Comparison of ENCODE assay signal across 8 cellular contexts in genomic region chr18:11981633-11982366, GRCh38. TPM values are rescaled to one million over a fixed set of nuclear protein-coding genes. Genes with fewer than 3 reads are reported as not detected.
DNase-seq lines count a peak whose midpoint lies in the region; ATAC-seq and TF ChIP-seq lines count a peak whose summit lies in the region.

No MANE protein-coding gene starts in this region.

- H3K4me1 ChIP-seq in A673 (ENCODE audit: insufficient read depth, low read length, poor library complexity, severe bottlenecking) (peaks cover 11% of the 10 kb centered on the region), OCI-LY7 (ENCODE audit: insufficient read depth, low read length, poor library complexity, severe bottlenecking) (peaks cover 15% of the 10 kb centered on the region)

- POLR2A ChIA-PET in A673 (lab: Charles Lee; ENCODE audit: low non-redundant PET): no interaction called here
- POLR2A ChIA-PET in OCI-LY7 (lab: Charles Lee): interaction anchor here (0.5 to 1.9 kb wide), 10 partner anchors 11 to 336 kb away, joined by 3 to 12 read pairs (median 4); no protein-coding TSS in a partner anchor

- DNase-seq in A673 (ENCODE audit: low spot score): no peak
- peak; percentile 45 for DNase-seq in OCI-LY7 (ENCODE audit: low spot score)
- DNase-seq in astrocyte of the hippocampus (ENCODE audit: low read depth, low spot score): peak; percentile 47
- DNase-seq in immature natural killer cell: peak in 2 of 3 donors; percentile 13 to 17
- DNase-seq in stimulated activated CD4-positive, alpha-beta T cell treated with anti-CD3 and anti-CD28 coated beads, Interleukin-12 subunit alpha, Interleukin-12 subunit beta, amount 100 ng/mL, for 4 hours: peak; percentile 7
- DNase-seq in COR-L47 (lab: John Stamatoyannopoulos, UW): no peak

- H3K9me2 ChIP-seq in OCI-LY7 (ENCODE audit: insufficient read depth, low read length): no peaks in the 10 kb centered on the region

- H3K9me3 Mint-ChIP-seq in immature natural killer cell: no peaks in the 10 kb centered on the region

- CTCF ChIA-PET in A673 (lab: Charles Lee): interaction anchor here (0.6 to 2.0 kb wide), 3 partner anchors 13 to 249 kb away, joined by 3 to 12 read pairs (median 6); no protein-coding TSS in a partner anchor
- CTCF ChIA-PET in OCI-LY7 (lab: Charles Lee; ENCODE audit: unreplicated experiment): interaction anchor here (0.7 kb wide), 1 partner anchor 422 kb away, joined by 3 read pairs; no protein-coding TSS in a partner anchor

- H4K20me1 ChIP-seq in OCI-LY7 (ENCODE audit: insufficient read depth, low read length): 0 out of 2 replicates have a peak, but pooled peaks cover 3% of the 10 kb centered on the region

- H3K9me3 ChIP-seq in A673 (ENCODE audit: low read depth, low read length, poor library complexity, severe bottlenecking): no peaks in the 10 kb centered on the region
- no peaks in the 10 kb centered on the region for H3K9me3 ChIP-seq in OCI-LY7 (ENCODE audit: low read length)

- ATAC-seq in GM18519 (IDR thresholded peaks at IDR 0.05; ENCODE audit: low FRiP score, unreplicated experiment) (peak; percentile 15), HG03025 (IDR thresholded peaks at IDR 0.05; ENCODE audit: low FRiP score, unreplicated experiment) (peak; percentile 22)

- H3K27ac Mint-ChIP-seq in immature natural killer cell: peak overlapping the region in 5 of 6 donors; percentile 7 to 74 (median 73)

- H3K79me2 ChIP-seq in OCI-LY7 (ENCODE audit: insufficient read depth, low read depth, low read length): no peaks in the 10 kb centered on the region

- peak overlapping the region; percentile 71 for H3K27ac ChIP-seq in A673 (ENCODE audit: low read depth, low read length, poor library complexity, severe bottlenecking)
- H3K27ac ChIP-seq in OCI-LY7 (ENCODE audit: low read depth, low read length, poor library complexity, severe bottlenecking): peak overlapping the region; percentile 39

- H3K4me3 ChIP-seq in A673 (ENCODE audit: low read depth, low read length, poor library complexity, severe bottlenecking): peak overlapping the region; percentile 90
- H3K4me3 ChIP-seq in OCI-LY7 (ENCODE audit: low read depth, low read length, poor library complexity, severe bottlenecking): peak overlapping the region; percentile 91

- H3K36me3 Mint-ChIP-seq in immature natural killer cell: no peaks in the 10 kb centered on the region

- peaks cover 16% of the 10 kb centered on the region in 2 donors for H3K4me1 Mint-ChIP-seq in immature natural killer cell

- BruUV-seq in A673 (replicated peaks; lab: Mats Ljungman, UMichigan) (no TSS peak), OCI-LY7 (replicated peaks; lab: Mats Ljungman, UMichigan) (no TSS peak)

- peak overlapping the region; percentile 77; the same call in 1 of the 2 replicates for H2AFZ ChIP-seq in OCI-LY7 (ENCODE audit: low read length)

- H3K36me3 ChIP-seq in A673 (ENCODE audit: insufficient read depth, low read length, poor library complexity, severe bottlenecking) (no peaks in the 10 kb centered on the region), OCI-LY7 (ENCODE audit: insufficient read depth, low read length) (no peaks in the 10 kb centered on the region)

- TF ChIP-seq CTCF in A673 (conservative IDR thresholded peaks at IDR 0.05; ENCODE audit: low read depth, low read length): no peak
- no peak for TF ChIP-seq CTCF in OCI-LY7 (conservative IDR thresholded peaks at IDR 0.05; ENCODE audit: low read length)

- intact Hi-C loops in A673 (cut with micrococcal nuclease; ENCODE audit: unreplicated experiment) (loop anchor here (5.0 to 10.0 kb wide), 2 partner anchors 39 to 127 kb away; partner anchors contain the start of gene CHMP1B), OCI-LY7 (cut with micrococcal nuclease; ENCODE audit: unreplicated experiment) (loop anchor here (1.0 kb wide), 3 partner anchors 73 to 396 kb away; partner anchors contain the start of genes AFG3L2, CHMP1B and MPPE1)

- no peaks in the 10 kb centered on the region for H3K27me3 ChIP-seq in A673 (replicated peaks; ENCODE audit: insufficient read depth, low read depth, low read length, poor library complexity)

- peak overlapping the region; percentile 88 to 91 (median 89) for H3K4me3 Mint-ChIP-seq in immature natural killer cell

- H3K27me3 Mint-ChIP-seq in immature natural killer cell (ENCODE audit: low read depth in 3 of 3): peaks cover 0 to 9% (median 2%) of the 10 kb centered on the region in 3 donors

- peak overlapping the region; percentile 91 for H3K4me2 ChIP-seq in OCI-LY7 (ENCODE audit: low read length)

RNA-seq across cellular contexts. Expression of gene IMPA2, which starts 0.5 kb away (rescaled TPM):
- total RNA-seq in A673 (2021) (22.4 and 33.7 TPM in 2 replicates), OCI-LY7 (2022) (51.9 and 55.8 TPM in 2 replicates)
- total RNA-seq in OCI-LY7 (2014; rRNA removed; shearing (Covaris generic)): 35.0 and 59.0 TPM in 2 replicates
- 10 to 100 TPM in 2 of 3 donors, 1 to 10 TPM in 1; 6.0 to 15.2 (median 13.8) TPM for polyA plus RNA-seq in immature natural killer cell

Comparison
In these comparisons a context has a peak if more than half of its experiments do, and no peak if none do; other contexts are left out.
1. DNase-seq: peak in OCI-LY7 (single experiment), astrocyte of the hippocampus (single experiment), immature natural killer cell (2 of 3) and stimulated activated CD4-positive, alpha-beta T cell treated with anti-CD3 and anti-CD28 coated beads, Interleukin-12 subunit alpha, Interleukin-12 subunit beta, amount 100 ng/mL, for 4 hours (single experiment); none in A673 (single experiment) and COR-L47 (single experiment).